ENCODE assay signal across 15 cellular contexts in genomic region chrX:74179499-74179898, GRCh38.
"Had no signal": no experiment of that assay in that cellular context is flagged by ENCODE, and none has a peak within 500 bp of the region (broad histone marks: within the 10 kb centered on the region; RNA-seq: fewer than 3 reads in every experiment).

No MANE protein-coding gene starts in this region.

- H3K4me3 Mint-ChIP-seq: activated CD4-positive, alpha-beta T cell treated with anti-CD3 and anti-CD28 coated beads, Interleukin-2, amount 10 ng/mL, durations not matched to agents 7 days and 5 days; activated naive CD8-positive, alpha-beta T cell treated with anti-CD3 and anti-CD28 coated beads, Interleukin-2, amount 10 ng/mL, durations not matched to agents 7 days and 5 days; central memory CD8-positive, alpha-beta T cell; naive thymus-derived CD8-positive, alpha-beta T cell; stimulated activated naive CD8-positive, alpha-beta T cell treated with anti-CD3 and anti-CD28 coated beads, Interleukin-15, Interleukin-2, amounts not matched to agents 100 ng/mL and 50 ng/mL, for 24 hours; T-helper 2 cell treated with Interferon-gamma antibody and Interleukin-4, amounts not matched to agents 5 μg/mL and 100 μg/mL, for 36 hours had no signal

- H3K4me1 Mint-ChIP-seq: activated CD4-positive, alpha-beta T cell treated with anti-CD3 and anti-CD28 coated beads, Interleukin-2, amount 10 ng/mL, durations not matched to agents 7 days and 5 days; activated naive CD8-positive, alpha-beta T cell treated with anti-CD3 and anti-CD28 coated beads, Interleukin-2, amount 10 ng/mL, durations not matched to agents 7 days and 5 days; central memory CD8-positive, alpha-beta T cell; naive thymus-derived CD8-positive, alpha-beta T cell had no signal

- H3K27me3 Mint-ChIP-seq: activated CD4-positive, alpha-beta T cell treated with anti-CD3 and anti-CD28 coated beads, Interleukin-2, amount 10 ng/mL, durations not matched to agents 7 days and 5 days; activated naive CD8-positive, alpha-beta T cell treated with anti-CD3 and anti-CD28 coated beads, Interleukin-2, amount 10 ng/mL, durations not matched to agents 7 days and 5 days; central memory CD8-positive, alpha-beta T cell; naive thymus-derived CD8-positive, alpha-beta T cell; stimulated activated naive CD8-positive, alpha-beta T cell treated with anti-CD3 and anti-CD28 coated beads, Interleukin-15, Interleukin-2, amounts not matched to agents 100 ng/mL and 50 ng/mL, for 24 hours had no signal

- H3K27ac Mint-ChIP-seq: activated CD4-positive, alpha-beta T cell treated with anti-CD3 and anti-CD28 coated beads, Interleukin-2, amount 10 ng/mL, durations not matched to agents 7 days and 5 days; activated naive CD8-positive, alpha-beta T cell treated with anti-CD3 and anti-CD28 coated beads, Interleukin-2, amount 10 ng/mL, durations not matched to agents 7 days and 5 days; naive thymus-derived CD8-positive, alpha-beta T cell; stimulated activated naive CD8-positive, alpha-beta T cell treated with anti-CD3 and anti-CD28 coated beads, Interleukin-15, Interleukin-2, amounts not matched to agents 100 ng/mL and 50 ng/mL, for 24 hours; T-helper 2 cell treated with Interferon-gamma antibody and Interleukin-4, amounts not matched to agents 5 μg/mL and 100 μg/mL, for 36 hours had no signal

- H3K4me1 ChIP-seq: suprapubic skin had no signal

- FAIRE-seq: frontal cortex had no signal

- DNase-seq: activated CD4-positive, alpha-beta T cell treated with anti-CD3 and anti-CD28 coated beads, Interleukin-2, amount 10 ng/mL, durations not matched to agents 7 days and 5 days; activated CD8-positive, alpha-beta memory T cell treated with anti-CD3 and anti-CD28 coated beads, Interleukin-2, amount 50 U/mL, for 48 hours; activated gamma-delta T cell treated with Interleukin-2 at 50 U/mL for 16 hours; activated naive CD8-positive, alpha-beta T cell treated with anti-CD3 and anti-CD28 coated beads, Interleukin-2, amount 10 ng/mL, durations not matched to agents 7 days and 5 days; brain microvascular endothelial cell; effector memory CD4-positive, alpha-beta T cell; head of caudate nucleus; naive thymus-derived CD8-positive, alpha-beta T cell; SW 1271 had no signal

- H3K9me3 ChIP-seq: suprapubic skin had no signal

- H3K27me3 ChIP-seq: brain microvascular endothelial cell, suprapubic skin had no signal

- ATAC-seq: left lobe of liver; naive thymus-derived CD8-positive, alpha-beta T cell had no signal

- H3K36me3 Mint-ChIP-seq: activated naive CD8-positive, alpha-beta T cell treated with anti-CD3 and anti-CD28 coated beads, Interleukin-2, amount 10 ng/mL, durations not matched to agents 7 days and 5 days had no signal

- H3K36me3 ChIP-seq: brain microvascular endothelial cell, suprapubic skin had no signal

- H3K27ac ChIP-seq: brain microvascular endothelial cell, suprapubic skin had no signal

- H3K4me3 ChIP-seq: suprapubic skin had no signal

- H3K9me3 Mint-ChIP-seq: central memory CD8-positive, alpha-beta T cell; stimulated activated naive CD8-positive, alpha-beta T cell treated with anti-CD3 and anti-CD28 coated beads, Interleukin-15, Interleukin-2, amounts not matched to agents 100 ng/mL and 50 ng/mL, for 24 hours had no signal
